8 cellular contexts compared by ENCODE assay signal in genomic region chr2:89957236-89957635, GRCh38.
DNase-seq lines count a peak whose midpoint lies in the region; ATAC-seq, FAIRE-seq and TF ChIP-seq lines count a peak whose summit lies in the region.
"Not testable (repeated sequence)": the region's sequence is repeated elsewhere in the genome, so short reads cannot be mapped to it uniquely, and the experiment has no call there.

No MANE protein-coding gene starts in this region.

- H3K27ac Mint-ChIP-seq in activated naive CD4-positive, alpha-beta T cell treated with anti-CD3 and anti-CD28 coated beads for 36 hours, result not testable (repeated sequence)

- TF ChIP-seq CTCF in LNCaP clone FGC (IDR thresholded peaks at IDR 0.05; ENCODE audit: control insufficient read depth, extremely low read depth, insufficient read depth), result peak; percentile 24; the same call in 1 of the 2 replicates

- not testable (repeated sequence) for H3K4me1 Mint-ChIP-seq in activated naive CD4-positive, alpha-beta T cell treated with anti-CD3 and anti-CD28 coated beads for 36 hours (ENCODE audit: low read depth)

- CTCF ChIA-PET in activated naive CD4-positive, alpha-beta T cell treated with anti-CD3 and anti-CD28 coated beads for 36 hours (lab: Charles Lee), result not testable (repeated sequence)

- H3K36me3 Mint-ChIP-seq in activated naive CD4-positive, alpha-beta T cell treated with anti-CD3 and anti-CD28 coated beads for 36 hours (ENCODE audit: low read depth), result not testable (repeated sequence)

- not testable (repeated sequence) for H3K4me3 Mint-ChIP-seq in activated naive CD4-positive, alpha-beta T cell treated with anti-CD3 and anti-CD28 coated beads for 36 hours

- ATAC-seq in GM19023 (IDR thresholded peaks at IDR 0.05; ENCODE audit: unreplicated experiment), result peak; percentile 58
- peak; percentile 69 for ATAC-seq in HG02884 (IDR thresholded peaks at IDR 0.05; ENCODE audit: unreplicated experiment)

- not testable (repeated sequence) for H3K4me3 ChIP-seq in LNCaP clone FGC (ENCODE audit: low read depth, low read length)

- not testable (repeated sequence) for H3K27me3 Mint-ChIP-seq in activated naive CD4-positive, alpha-beta T cell treated with anti-CD3 and anti-CD28 coated beads for 36 hours (ENCODE audit: low read depth)

- DNase-seq in ELF-1 (ENCODE audit: low read depth, low spot score) (peak; percentile 33), OCI-M1 (lab: John Stamatoyannopoulos, UW) (peak; percentile 1), kidney glomerular epithelial cell (lab: John Stamatoyannopoulos, UW) (peak; percentile 0)
- DNase-seq in LNCaP clone FGC (ENCODE audit: low read depth), result not testable (repeated sequence)
- DNase-seq in activated naive CD4-positive, alpha-beta T cell treated with anti-CD3 and anti-CD28 coated beads for 36 hours, result peak; percentile 5

- H3K9me3 Mint-ChIP-seq in activated naive CD4-positive, alpha-beta T cell treated with anti-CD3 and anti-CD28 coated beads for 36 hours, result not testable (repeated sequence)

- peak; percentile 61 for FAIRE-seq in A204.1 (lab: Jason Lieb, UNC)

- intact Hi-C loops in activated naive CD4-positive, alpha-beta T cell treated with anti-CD3 and anti-CD28 coated beads for 36 hours (cut with micrococcal nuclease), result not testable (repeated sequence)
